8 cellular contexts compared by ENCODE assay signal in genomic region chr9:69173497-69173890, GRCh38. TPM values are rescaled to one million over a fixed set of nuclear protein-coding genes. Genes with fewer than 3 reads are reported as not detected.
A peak's percentile ranks its signal among the peaks of the same experiment; 100 is the strongest.
DNase-seq lines count a peak whose midpoint lies in the region; ATAC-seq and TF ChIP-seq lines count a peak whose summit lies in the region.

No MANE protein-coding gene starts in this region.

- peaks cover 0 to 4% (median 0%) of the 10 kb centered on the region in 3 donors for H3K36me3 Mint-ChIP-seq in naive thymus-derived CD8-positive, alpha-beta T cell

- DNase-seq in cardiac fibroblast (ENCODE audit: low read depth in 2 of 2) (no peak), AG08396 (ENCODE audit: low spot score) (no peak), SKM-1 treated with dmso at 0.1 percent for 144 hours (lab: John Stamatoyannopoulos, UW; ENCODE audit: unreplicated experiment) (no peak), NCI-H446 (lab: John Stamatoyannopoulos, UW) (no peak)
- DNase-seq in naive thymus-derived CD8-positive, alpha-beta T cell, result no peak
- no peak for DNase-seq in stimulated activated CD4-positive, alpha-beta T cell treated with anti-CD3 and anti-CD28 coated beads, Interleukin-15, amount 100 ng/mL, for 24 hours

- peak overlapping the region; percentile 38 to 88 for H3K4me3 ChIP-seq in cardiac fibroblast (replicated peaks in 1 of 2; ENCODE audit: low read depth in 2 of 2, low read length in 2 of 2)

- ATAC-seq in GM18498 (IDR thresholded peaks at IDR 0.05; ENCODE audit: unreplicated experiment) (peak; percentile 23), HG03571 (IDR thresholded peaks at IDR 0.05; ENCODE audit: unreplicated experiment) (peak; percentile 2)
- no peak for ATAC-seq in naive thymus-derived CD8-positive, alpha-beta T cell

- H3K4me1 Mint-ChIP-seq in naive thymus-derived CD8-positive, alpha-beta T cell, result peaks cover 11 to 51% (median 28%) of the 10 kb centered on the region in 4 donors

- H3K27me3 Mint-ChIP-seq in naive thymus-derived CD8-positive, alpha-beta T cell, result peaks cover 21 to 48% (median 33%) of the 10 kb centered on the region in 5 donors

- H3K4me3 Mint-ChIP-seq in naive thymus-derived CD8-positive, alpha-beta T cell, result peak overlapping the region; percentile 62 to 82 (median 75)

- H3K27ac Mint-ChIP-seq in naive thymus-derived CD8-positive, alpha-beta T cell, result no peak overlapping the region

- TF ChIP-seq CTCF in cardiac fibroblast (IDR thresholded peaks at IDR 0.05; ENCODE audit: low read depth, low read length), result no peak

- peaks cover 0 to 4% (median 0%) of the 10 kb centered on the region in 9 donors for H3K9me3 Mint-ChIP-seq in naive thymus-derived CD8-positive, alpha-beta T cell

- POLR2A ChIA-PET in naive thymus-derived CD8-positive, alpha-beta T cell (lab: Charles Lee), result no interaction called here

RNA-seq across cellular contexts. Expression of gene TJP2, which starts 0.6 kb away (rescaled TPM):
- 1 to 10 TPM; 3.7 to 4.2 TPM for total RNA-seq in naive thymus-derived CD8-positive, alpha-beta T cell
- under 1 TPM in 2 of 3 donors, not detected in 1; 0.14 to 0.77 TPM for polyA plus RNA-seq in naive thymus-derived CD8-positive, alpha-beta T cell

Comparison
In these comparisons a context has a peak if more than half of its experiments do, and no peak if none do; other contexts are left out.
1. ATAC-seq: peak in GM18498 (single experiment) and HG03571 (single experiment); none in naive thymus-derived CD8-positive, alpha-beta T cell (0 of 2).